ENCODE assay signal across 8 cellular contexts in genomic region chr1:197917813-197918646, GRCh38. TPM values are rescaled to one million over a fixed set of nuclear protein-coding genes. Genes with fewer than 3 reads are reported as not detected.
A peak's percentile ranks its signal among the peaks of the same experiment; 100 is the strongest.
DNase-seq lines count a peak whose midpoint lies in the region; ATAC-seq, FAIRE-seq and TF ChIP-seq lines count a peak whose summit lies in the region.

No MANE protein-coding gene starts in this region.

- H3K36me3 ChIP-seq in HepG2 (replicated peaks in 1 of 2; ENCODE audit: control insufficient read depth in 1 of 2, insufficient read depth in 2 of 2, low read length in 2 of 2): no peaks in the 10 kb centered on the region

- H3K79me2 ChIP-seq in HepG2 (ENCODE audit: insufficient read depth, low read length): no peaks in the 10 kb centered on the region

- H3K27ac ChIP-seq in HepG2 (ENCODE audit: extremely low read length, insufficient read depth, low read length): no peak overlapping the region

- WGBS in HepG2 (ENCODE audit: low lambda C conversion rate): 34% methylated on average over 14 of the region's 63 CpGs

- H3K27me3 Mint-ChIP-seq in HFFc6 (ENCODE audit: insufficient read depth) (peaks cover 5% of the 10 kb centered on the region), type B pancreatic cell (peaks cover 100% of the 10 kb centered on the region)
- peaks cover 98% of the 10 kb centered on the region for H3K27me3 Mint-ChIP-seq in activated naive CD8-positive, alpha-beta T cell treated with anti-CD3 and anti-CD28 coated beads, Interleukin-2, amount 50 U/mL, for 24 hours

- in situ Hi-C loops in HepG2 (cut with HindIII; ENCODE audit: extremely low pct_ligation_motif_present, low pct_unique_long_range_greater_than_20kb): loop anchor here (10.0 kb wide), 1 partner anchor 143 kb away; the partner anchor contains the start of gene DENND1B

- POLR2A ChIA-PET in AG04449 (lab: Yijun Ruan, JAX): interaction anchor here (0.8 to 2.2 kb wide), 5 partner anchors 8 to 239 kb away, joined by 3 to 11 read pairs (median 5); partner anchors contain the start of genes C1orf53 and NEK7
- POLR2A ChIA-PET in HepG2 (lab: Yijun Ruan, JAX): interaction anchor here (4.4 kb wide), 1 partner anchor 16 kb away, joined by 25 read pairs; the partner anchor contains the start of gene C1orf53

- H3K4me1 ChIP-seq in HepG2 (ENCODE audit: insufficient read depth, low read length): peaks cover 39% of the 10 kb centered on the region

- peak overlapping the region; percentile 98 for H3K4me3 Mint-ChIP-seq in HFFc6
- H3K4me3 Mint-ChIP-seq in activated naive CD8-positive, alpha-beta T cell treated with anti-CD3 and anti-CD28 coated beads, Interleukin-2, amount 50 U/mL, for 24 hours: peak overlapping the region; percentile 72
- H3K4me3 Mint-ChIP-seq in type B pancreatic cell: peak overlapping the region; percentile 80

- peaks cover 62% of the 10 kb centered on the region for H3K4me1 Mint-ChIP-seq in HFFc6 (ENCODE audit: low read depth)
- H3K4me1 Mint-ChIP-seq in activated naive CD8-positive, alpha-beta T cell treated with anti-CD3 and anti-CD28 coated beads, Interleukin-2, amount 50 U/mL, for 24 hours: peaks cover 64% of the 10 kb centered on the region
- H3K4me1 Mint-ChIP-seq in type B pancreatic cell (ENCODE audit: unreplicated experiment): peaks cover 28% of the 10 kb centered on the region

- BruUV-seq in HepG2 (replicated peaks; lab: Mats Ljungman, UMichigan): no TSS peak

- no peak for ATAC-seq in activated naive CD8-positive, alpha-beta T cell treated with anti-CD3 and anti-CD28 coated beads, Interleukin-2, amount 50 U/mL, for 24 hours
- ATAC-seq in HepG2 (peak; percentile 40), GM21576 (IDR thresholded peaks at IDR 0.05; ENCODE audit: unreplicated experiment) (no peak)

- CTCF ChIA-PET in AG04449 (lab: Yijun Ruan, JAX) (interaction anchor here (0.6 to 7.7 kb wide), 14 partner anchors 8 to 549 kb away, joined by 3 to 147 read pairs (median 4); partner anchors contain the start of gene C1orf53), HepG2 (lab: Yijun Ruan, JAX; ENCODE audit: low intra/inter-chr PET ratio, low total read pairs) (no interaction called here)

- TF ChIP-seq RAD21 in HepG2 (CRISPR knock-in tag; IDR thresholded peaks at IDR 0.05): no peak

- H3K27me3 ChIP-seq in HepG2 (ENCODE audit: control insufficient read depth in 1 of 2, insufficient read depth in 2 of 2, low read length in 2 of 2): peaks cover 14 to 70% of the 10 kb centered on the region in 2 experiments

- H3K36me3 Mint-ChIP-seq in HFFc6 (ENCODE audit: low read depth) (peaks cover 58% of the 10 kb centered on the region), type B pancreatic cell (peaks cover 3% of the 10 kb centered on the region)
- H3K36me3 Mint-ChIP-seq in activated naive CD8-positive, alpha-beta T cell treated with anti-CD3 and anti-CD28 coated beads, Interleukin-2, amount 50 U/mL, for 24 hours (ENCODE audit: low read depth): no peaks in the 10 kb centered on the region

- TF ChIP-seq EP300 in HepG2 (IDR thresholded peaks at IDR 0.05; ENCODE audit: low read depth in 2 of 2, low read length in 2 of 2) (no peak), HepG2 (CRISPR knock-in tag; IDR thresholded peaks at IDR 0.05; ENCODE audit: borderline replicate concordance) (no peak)

- DNase-seq in AG04449 (ENCODE audit: low read depth, low spot score) (no peak), HFFc6 (no peak), HepG2 (ENCODE audit: low spot score) (no peak), type B pancreatic cell (ENCODE audit: extremely low spot score, unreplicated experiment) (no peak), HPDE6-E6E7 (ENCODE audit: extremely low spot score) (no peak), superior temporal gyrus (ENCODE audit: extremely low spot score) (no peak)
- no peak for DNase-seq in activated naive CD8-positive, alpha-beta T cell treated with anti-CD3 and anti-CD28 coated beads, Interleukin-2, amount 50 U/mL, for 24 hours

- no peak for FAIRE-seq in HepG2 (lab: Jason Lieb, UNC)

- H3K9me3 Mint-ChIP-seq in HFFc6 (no peaks in the 10 kb centered on the region), type B pancreatic cell (no peaks in the 10 kb centered on the region)
- H3K9me3 Mint-ChIP-seq in activated naive CD8-positive, alpha-beta T cell treated with anti-CD3 and anti-CD28 coated beads, Interleukin-2, amount 50 U/mL, for 24 hours: no peaks in the 10 kb centered on the region

- H3K4me3 ChIP-seq in AG04449 (ENCODE audit: low read depth, low read length) (peak overlapping the region; percentile 80), HepG2 (replicated peaks in 1 of 3; ENCODE audit: insufficient read depth in 1 of 3, low read depth in 2 of 3, low read length in 3 of 3) (peak overlapping the region; percentile 39 to 62 (median 54); a peak in 5 of 6 replicates)

- no peak overlapping the region for H2AFZ ChIP-seq in HepG2 (ENCODE audit: low read length)

- TF ChIP-seq POLR2A in HepG2 (IDR thresholded peaks at IDR 0.05; ENCODE audit: insufficient read depth in 1 of 2, low read depth in 2 of 2, low read length in 2 of 2): no peak

- H3K9me3 ChIP-seq in HepG2 (ENCODE audit: low read length): no peaks in the 10 kb centered on the region

- no peak for TF ChIP-seq CTCF in AG04449 (IDR thresholded peaks at IDR 0.05; ENCODE audit: insufficient read depth, low read length, missing control alignments)
- TF ChIP-seq CTCF in HFFc6 (IDR thresholded peaks at IDR 0.05): no peak
- TF ChIP-seq CTCF in HepG2 (CRISPR knock-in tag; IDR thresholded peaks at IDR 0.05): no peak
- TF ChIP-seq CTCF in type B pancreatic cell (conservative IDR thresholded peaks at IDR 0.05): no peak

- peak overlapping the region; percentile 88 for H3K4me2 ChIP-seq in HepG2 (ENCODE audit: low read depth, low read length)

- intact Hi-C loops in HepG2 (cut with micrococcal nuclease; ENCODE audit: unreplicated experiment): loop anchor here (5.0 kb wide), 1 partner anchor 141 kb away; the partner anchor contains the start of gene DENND1B

- H4K20me1 ChIP-seq in HepG2 (ENCODE audit: insufficient read depth, low read length): no peaks in the 10 kb centered on the region

- no peak overlapping the region for H3K9ac ChIP-seq in HepG2 (ENCODE audit: insufficient read depth, low read depth, low read length)

- H3K27ac Mint-ChIP-seq in HFFc6 (peak overlapping the region; percentile 89), type B pancreatic cell (peak overlapping the region; percentile 70)
- no peak overlapping the region for H3K27ac Mint-ChIP-seq in activated naive CD8-positive, alpha-beta T cell treated with anti-CD3 and anti-CD28 coated beads, Interleukin-2, amount 50 U/mL, for 24 hours

RNA-seq across cellular contexts. Expression of gene LHX9, which starts 0.9 kb away (rescaled TPM):
- total RNA-seq in HFFc6 (2021; fragmentation: NEBNext Ultra II Directional; extraction: Animal tissue kit (Norgen Biotek cat#: 25700)): 100 to 1,000 TPM; 126 to 183 (median 174) TPM
- total RNA-seq in HepG2 (2016; rRNA removed; fragmentation: Illumina TruSeq; extraction: Trizol): not detected in 2 replicates
- total RNA-seq in HepG2 (2016; cell fraction: cytosol; rRNA removed; fragmentation: Illumina TruSeq; extraction: Trizol; ENCODE audit: low read depth): not detected in 2 replicates
- total RNA-seq in HepG2 (2016; cell fraction: insoluble cytoplasmic fraction; rRNA removed; fragmentation: Illumina TruSeq; extraction: Trizol): not detected in 2 replicates
- not detected in 2 replicates for total RNA-seq in HepG2 (2016; cell fraction: membrane; rRNA removed; fragmentation: Illumina TruSeq; extraction: Trizol)
- total RNA-seq in HepG2 (2016; cell fraction: nucleus; rRNA removed; fragmentation: Illumina TruSeq; extraction: Trizol): not detected in 2 replicates
- not detected in 2 replicates for polyA plus RNA-seq in HepG2 (2011; rRNA removed)
- not detected in 2 replicates for polyA plus RNA-seq in HepG2 (2011; cell fraction: cytosol; rRNA removed)
- polyA plus RNA-seq in HepG2 (2011; cell fraction: nucleus; rRNA removed): not detected in 2 replicates
- polyA plus RNA-seq in HepG2 (2012): not detected in 2 replicates
- polyA plus RNA-seq in HepG2 (2016; cell fraction: cytosol; fragmentation: Illumina TruSeq; extraction: Trizol; ENCODE audit: low read depth): not detected in 2 replicates
- polyA plus RNA-seq in HepG2 (2016; cell fraction: insoluble cytoplasmic fraction; fragmentation: Illumina TruSeq; extraction: Trizol; ENCODE audit: low read depth): not detected in 2 replicates
- polyA plus RNA-seq in HepG2 (2016; cell fraction: membrane; fragmentation: Illumina TruSeq; extraction: Trizol; ENCODE audit: low read depth): not detected in 2 replicates
- polyA plus RNA-seq in HepG2 (2016; cell fraction: nucleus; fragmentation: Illumina TruSeq; extraction: Trizol; ENCODE audit: insufficient read depth, low read depth): not detected in 2 replicates
- 1.5 TPM in 1 of 2 replicates, not detected in the other for polyA minus RNA-seq in HepG2 (2011; rRNA and poly(A)+ RNA removed; ENCODE audit: low replicate concordance)
- not detected in 2 replicates for polyA minus RNA-seq in HepG2 (2011; cell fraction: cytosol; rRNA and poly(A)+ RNA removed)
- not detected in 2 replicates for polyA minus RNA-seq in HepG2 (2011; cell fraction: nucleus; rRNA and poly(A)+ RNA removed)
- 0.31 and 1.7 TPM in 2 replicates for total RNA-seq in type B pancreatic cell (ENCODE audit: low replicate concordance)

RNA-seq across cellular contexts. Expression of gene C1orf53, which starts 15.6 kb away (rescaled TPM):
- 10 to 100 TPM; 18.6 to 21.8 (median 19.9) TPM for total RNA-seq in HFFc6 (2021; fragmentation: NEBNext Ultra II Directional; extraction: Animal tissue kit (Norgen Biotek cat#: 25700))
- total RNA-seq in HepG2 (2016; rRNA removed; fragmentation: Illumina TruSeq; extraction: Trizol) (8.5 and 10.1 TPM in 2 replicates), type B pancreatic cell (ENCODE audit: low replicate concordance) (2.2 and 3.7 TPM in 2 replicates)
- total RNA-seq in HepG2 (2016; cell fraction: cytosol; rRNA removed; fragmentation: Illumina TruSeq; extraction: Trizol; ENCODE audit: low read depth): 28.8 and 32.5 TPM in 2 replicates
- total RNA-seq in HepG2 (2016; cell fraction: insoluble cytoplasmic fraction; rRNA removed; fragmentation: Illumina TruSeq; extraction: Trizol): 9.8 and 11.1 TPM in 2 replicates
- total RNA-seq in HepG2 (2016; cell fraction: membrane; rRNA removed; fragmentation: Illumina TruSeq; extraction: Trizol): 16.0 and 23.8 TPM in 2 replicates
- 2.7 and 4.2 TPM in 2 replicates for total RNA-seq in HepG2 (2016; cell fraction: nucleus; rRNA removed; fragmentation: Illumina TruSeq; extraction: Trizol)
- 4.7 and 5.8 TPM in 2 replicates for polyA plus RNA-seq in HepG2 (2011; rRNA removed)
- 3.7 and 6.1 TPM in 2 replicates for polyA plus RNA-seq in HepG2 (2011; cell fraction: cytosol; rRNA removed)
- 2.3 and 3.2 TPM in 2 replicates for polyA plus RNA-seq in HepG2 (2011; cell fraction: nucleus; rRNA removed)
- 1.9 and 5.4 TPM in 2 replicates for polyA plus RNA-seq in HepG2 (2012)
- polyA plus RNA-seq in HepG2 (2016; cell fraction: cytosol; fragmentation: Illumina TruSeq; extraction: Trizol; ENCODE audit: low read depth): 38.1 and 46.8 TPM in 2 replicates
- polyA plus RNA-seq in HepG2 (2016; cell fraction: insoluble cytoplasmic fraction; fragmentation: Illumina TruSeq; extraction: Trizol; ENCODE audit: low read depth): 9.2 and 12.3 TPM in 2 replicates
- polyA plus RNA-seq in HepG2 (2016; cell fraction: membrane; fragmentation: Illumina TruSeq; extraction: Trizol; ENCODE audit: low read depth): 19.3 and 20.6 TPM in 2 replicates
- 5.6 and 7.0 TPM in 2 replicates for polyA plus RNA-seq in HepG2 (2016; cell fraction: nucleus; fragmentation: Illumina TruSeq; extraction: Trizol; ENCODE audit: insufficient read depth, low read depth)
- polyA minus RNA-seq in HepG2 (2011; rRNA and poly(A)+ RNA removed; ENCODE audit: low replicate concordance): 2.6 TPM in 1 of 2 replicates, not detected in the other
- 1.6 and 2.0 TPM in 2 replicates for polyA minus RNA-seq in HepG2 (2011; cell fraction: cytosol; rRNA and poly(A)+ RNA removed)
- 1.2 TPM in 2 replicates for polyA minus RNA-seq in HepG2 (2011; cell fraction: nucleus; rRNA and poly(A)+ RNA removed)

Comparison
In these comparisons a context has a peak if more than half of its experiments do, and no peak if none do; other contexts are left out.
1. RNA of gene LHX9, which starts 0.9 kb away (total RNA-seq): 126 to 183 TPM in HFFc6; 0.31 to 1.7 TPM in type B pancreatic cell and not detected in HepG2; every median in the first group is over 10 times any median in the second.
2. Peak in every context shown above with its lines, with median percentiles within 50 percentile points of each other: H3K4me3 Mint-ChIP-seq.